ENCODE assay signal across 15 cellular contexts in genomic region chr9:34289159-34289558, GRCh38. TPM values are rescaled to one million over a fixed set of nuclear protein-coding genes. Genes with fewer than 3 reads are reported as not detected.
DNase-seq lines count a peak whose midpoint lies in the region; TF ChIP-seq lines count a peak whose summit lies in the region.
"Had no signal": no experiment of that assay in that cellular context is flagged by ENCODE, and none has a peak within 500 bp of the region (broad histone marks: within the 10 kb centered on the region; RNA-seq: fewer than 3 reads in every experiment).

No MANE protein-coding gene starts in this region.

- H3K27ac Mint-ChIP-seq in activated T-helper 1 cell treated with anti-CD3 and anti-CD28 coated beads, Interleukin-12 subunit alpha, Interleukin-12 subunit beta, Interleukin-2, Interleukin-4 antibody, amounts not matched to agents 30 ng/mL and 10 ng/mL and 1 ng/mL, durations not matched to agents 14 hours and 24 hours and 36 hours, result peak overlapping the region; percentile 9
- no peak overlapping the region for H3K27ac Mint-ChIP-seq in neural progenitor cell
- H3K27ac Mint-ChIP-seq in CD8-positive, alpha-beta memory T cell, result peak overlapping the region in 3 of 8 donors; percentile 8 to 72 (median 38)
- H3K27ac Mint-ChIP-seq: B cell, H9 had no signal

- peaks cover 7% of the 10 kb centered on the region for H4K20me1 ChIP-seq in neural progenitor cell (ENCODE audit: low read depth)
- H4K20me1 ChIP-seq: BLaER1 treated with 17β-estradiol and CSF1 and Interleukin-3, amounts not matched to agents 10 nM and 100 nM had no signal

- no peaks in the 10 kb centered on the region for H3K4me1 Mint-ChIP-seq in activated T-helper 1 cell treated with anti-CD3 and anti-CD28 coated beads, Interleukin-12 subunit alpha, Interleukin-12 subunit beta, Interleukin-2, Interleukin-4 antibody, amounts not matched to agents 30 ng/mL and 10 ng/mL and 1 ng/mL, durations not matched to agents 14 hours and 24 hours and 36 hours (ENCODE audit: low read depth)
- H3K4me1 Mint-ChIP-seq in neural progenitor cell, result no peaks in the 10 kb centered on the region
- H3K4me1 Mint-ChIP-seq in CD8-positive, alpha-beta memory T cell, result no peaks in the 10 kb centered on the region
- H3K4me1 Mint-ChIP-seq: B cell, H9 had no signal

- H3K4me3 Mint-ChIP-seq in activated T-helper 1 cell treated with anti-CD3 and anti-CD28 coated beads, Interleukin-12 subunit alpha, Interleukin-12 subunit beta, Interleukin-2, Interleukin-4 antibody, amounts not matched to agents 30 ng/mL and 10 ng/mL and 1 ng/mL, durations not matched to agents 14 hours and 24 hours and 36 hours, result no peak overlapping the region
- H3K4me3 Mint-ChIP-seq in neural progenitor cell, result no peak overlapping the region
- H3K4me3 Mint-ChIP-seq in CD8-positive, alpha-beta memory T cell, result no peak overlapping the region
- H3K4me3 Mint-ChIP-seq: B cell, H9 had no signal

- no peak overlapping the region for H2AFZ ChIP-seq in neural progenitor cell (replicated peaks)

- DNase-seq in D341Med (ENCODE audit: low spot score) (peak; percentile 36), neural progenitor cell (ENCODE audit: low spot score) (peak; percentile 53), T-helper 9 cell (no peak), HT-29 (ENCODE audit: low spot score) (no peak)
- no peak for DNase-seq in activated T-helper 1 cell treated with anti-CD3 and anti-CD28 coated beads, Interleukin-12 subunit alpha, Interleukin-12 subunit beta, Interleukin-2, Interleukin-4 antibody, amounts not matched to agents 30 ng/mL and 10 ng/mL and 1 ng/mL, durations not matched to agents 14 hours and 24 hours and 36 hours (ENCODE audit: low spot score)
- DNase-seq in CD8-positive, alpha-beta memory T cell, result no peak
- DNase-seq in NK-92 treated with Interleukin-12 subunit alpha and Interleukin-12 subunit beta, amount 100 ng/mL, for 24 hours (lab: John Stamatoyannopoulos, UW), result no peak
- DNase-seq: Caco-2, DMS79 treated with DMSO at 0.1 percent for 48 hours, GF-D8, H9 had no signal

- peaks cover 10% of the 10 kb centered on the region for H3F3A ChIP-seq in neural progenitor cell (ENCODE audit: low read depth)

- intact Hi-C loops in activated T-helper 1 cell treated with anti-CD3 and anti-CD28 coated beads, Interleukin-12 subunit alpha, Interleukin-12 subunit beta, Interleukin-2, Interleukin-4 antibody, amounts not matched to agents 30 ng/mL and 10 ng/mL and 1 ng/mL, durations not matched to agents 14 hours and 24 hours and 36 hours (cut with micrococcal nuclease), result no loop called here

- H3K4me2 ChIP-seq in neural progenitor cell, result peak overlapping the region; percentile 60

- TF ChIP-seq CTCF in neural progenitor cell (IDR thresholded peaks at IDR 0.05), result no peak

- TF ChIP-seq RAD21 in Ishikawa (IDR thresholded peaks at IDR 0.05; ENCODE audit: low read depth), result no peak

- no peaks in the 10 kb centered on the region for H3K79me2 ChIP-seq in neural progenitor cell (ENCODE audit: low read depth)

- no peaks in the 10 kb centered on the region for H3K9me3 Mint-ChIP-seq in activated T-helper 1 cell treated with anti-CD3 and anti-CD28 coated beads, Interleukin-12 subunit alpha, Interleukin-12 subunit beta, Interleukin-2, Interleukin-4 antibody, amounts not matched to agents 30 ng/mL and 10 ng/mL and 1 ng/mL, durations not matched to agents 14 hours and 24 hours and 36 hours
- H3K9me3 Mint-ChIP-seq in neural progenitor cell, result no peaks in the 10 kb centered on the region
- H3K9me3 Mint-ChIP-seq in CD8-positive, alpha-beta memory T cell, result no peaks in the 10 kb centered on the region
- H3K9me3 Mint-ChIP-seq: H9 had no signal

- H3K9me3 ChIP-seq in neural progenitor cell (ENCODE audit: low read depth), result no peaks in the 10 kb centered on the region
- H3K9me3 ChIP-seq in CD8-positive, alpha-beta memory T cell (ENCODE audit: low read length), result no peaks in the 10 kb centered on the region
- H3K9me3 ChIP-seq: BLaER1 treated with 17β-estradiol and CSF1 and Interleukin-3, amounts not matched to agents 10 nM and 100 nM; Caco-2 had no signal

- H3K36me3 ChIP-seq in neural progenitor cell, result no peaks in the 10 kb centered on the region
- H3K36me3 ChIP-seq in CD8-positive, alpha-beta memory T cell (ENCODE audit: insufficient read depth, low read length), result no peaks in the 10 kb centered on the region

- CTCF ChIA-PET in CD8-positive, alpha-beta memory T cell (lab: Charles Lee), result no interaction called here

- H3K27me3 ChIP-seq in neural progenitor cell, result no peaks in the 10 kb centered on the region
- H3K27me3 ChIP-seq in CD8-positive, alpha-beta memory T cell (ENCODE audit: insufficient read depth, low read length, poor library complexity, severe bottlenecking), result no peaks in the 10 kb centered on the region
- H3K27me3 ChIP-seq: BLaER1 treated with 17β-estradiol and CSF1 and Interleukin-3, amounts not matched to agents 10 nM and 100 nM had no signal

- H3K27ac ChIP-seq in neural progenitor cell, result no peak overlapping the region
- H3K27ac ChIP-seq in CD8-positive, alpha-beta memory T cell (ENCODE audit: low read depth, low read length), result no peak overlapping the region
- H3K27ac ChIP-seq: BLaER1 treated with 17β-estradiol and CSF1 and Interleukin-3, amounts not matched to agents 10 nM and 100 nM had no signal

- no peaks in the 10 kb centered on the region for H3K27me3 Mint-ChIP-seq in activated T-helper 1 cell treated with anti-CD3 and anti-CD28 coated beads, Interleukin-12 subunit alpha, Interleukin-12 subunit beta, Interleukin-2, Interleukin-4 antibody, amounts not matched to agents 30 ng/mL and 10 ng/mL and 1 ng/mL, durations not matched to agents 14 hours and 24 hours and 36 hours (ENCODE audit: insufficient read depth)
- H3K27me3 Mint-ChIP-seq in neural progenitor cell (ENCODE audit: insufficient read depth, low read depth), result no peaks in the 10 kb centered on the region
- H3K27me3 Mint-ChIP-seq in CD8-positive, alpha-beta memory T cell, result no peaks in the 10 kb centered on the region
- H3K27me3 Mint-ChIP-seq: B cell had no signal

- POLR2A ChIA-PET in CD8-positive, alpha-beta memory T cell (lab: Charles Lee), result no interaction called here

- H3K4me1 ChIP-seq in neural progenitor cell, result peaks cover 23% of the 10 kb centered on the region
- no peaks in the 10 kb centered on the region for H3K4me1 ChIP-seq in CD8-positive, alpha-beta memory T cell (ENCODE audit: insufficient read depth, low read length)
- H3K4me1 ChIP-seq: Caco-2 had no signal

- no peak for TF ChIP-seq EP300 in Ishikawa (IDR thresholded peaks at IDR 0.05; ENCODE audit: borderline replicate concordance)

- H3K36me3 Mint-ChIP-seq in activated T-helper 1 cell treated with anti-CD3 and anti-CD28 coated beads, Interleukin-12 subunit alpha, Interleukin-12 subunit beta, Interleukin-2, Interleukin-4 antibody, amounts not matched to agents 30 ng/mL and 10 ng/mL and 1 ng/mL, durations not matched to agents 14 hours and 24 hours and 36 hours (ENCODE audit: low read depth), result peaks cover 10% of the 10 kb centered on the region
- peaks cover 17% of the 10 kb centered on the region for H3K36me3 Mint-ChIP-seq in neural progenitor cell
- no peaks in the 10 kb centered on the region for H3K36me3 Mint-ChIP-seq in CD8-positive, alpha-beta memory T cell

- H3K9ac ChIP-seq in neural progenitor cell, result no peak overlapping the region
- H3K9ac ChIP-seq: BLaER1 treated with 17β-estradiol and CSF1 and Interleukin-3, amounts not matched to agents 10 nM and 100 nM had no signal

- no peak overlapping the region for H3K4me3 ChIP-seq in neural progenitor cell
- H3K4me3 ChIP-seq in CD8-positive, alpha-beta memory T cell (ENCODE audit: low read length), result no peak overlapping the region
- H3K4me3 ChIP-seq: BLaER1 treated with 17β-estradiol and CSF1 and Interleukin-3, amounts not matched to agents 10 nM and 100 nM; K562 had no signal

TF ChIP-seq in Ishikawa, 13 proteins besides CTCF, POLR2A, EP300 and RAD21 (continues in another document):
- TF ChIP-seq, protein P1, sequence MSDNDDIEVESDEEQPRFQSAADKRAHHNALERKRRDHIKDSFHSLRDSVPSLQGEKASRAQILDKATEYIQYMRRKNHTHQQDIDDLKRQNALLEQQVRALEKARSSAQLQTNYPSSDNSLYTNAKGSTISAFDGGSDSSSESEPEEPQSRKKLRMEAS (IDR thresholded peaks at IDR 0.05), result no peak
- TF ChIP-seq NFIC (IDR thresholded peaks at IDR 0.05), result no peak
- TF ChIP-seq TEAD4 (IDR thresholded peaks at IDR 0.05), result no peak
- no peak for TF ChIP-seq CREB1 (IDR thresholded peaks at IDR 0.05; ENCODE audit: low read depth)

RNA-seq across cellular contexts. Expression of gene KIF24, which starts 39.9 kb away (rescaled TPM):
- 5.8 and 6.1 TPM in 2 replicates for total RNA-seq in activated T-helper 1 cell treated with anti-CD3 and anti-CD28 coated beads, Interleukin-12 subunit alpha, Interleukin-12 subunit beta, Interleukin-2, Interleukin-4 antibody, amounts not matched to agents 30 ng/mL and 10 ng/mL and 1 ng/mL, durations not matched to agents 14 hours and 24 hours and 36 hours
- 9.4 and 10.7 TPM in 2 replicates for total RNA-seq in neural progenitor cell (ENCODE audit: low replicate concordance)
- 1 to 10 TPM; 6.0 to 6.7 TPM for total RNA-seq in CD8-positive, alpha-beta memory T cell
- not detected for polyA plus RNA-seq in CD8-positive, alpha-beta memory T cell
- 8.0 and 8.4 TPM in 2 replicates for total RNA-seq in HT-29 (2014; rRNA removed; shearing (Covaris generic))

RNA-seq across cellular contexts. Expression of gene NUDT2, which starts 40.2 kb away (rescaled TPM):
- 31.0 TPM in 2 replicates for total RNA-seq in activated T-helper 1 cell treated with anti-CD3 and anti-CD28 coated beads, Interleukin-12 subunit alpha, Interleukin-12 subunit beta, Interleukin-2, Interleukin-4 antibody, amounts not matched to agents 30 ng/mL and 10 ng/mL and 1 ng/mL, durations not matched to agents 14 hours and 24 hours and 36 hours
- 23.4 and 33.1 TPM in 2 replicates for total RNA-seq in neural progenitor cell (ENCODE audit: low replicate concordance)
- 10 to 100 TPM; 27.9 to 30.4 TPM for total RNA-seq in CD8-positive, alpha-beta memory T cell
- polyA plus RNA-seq in CD8-positive, alpha-beta memory T cell, result 24.6 TPM
- total RNA-seq in HT-29 (2014; rRNA removed; shearing (Covaris generic)), result 15.9 and 16.4 TPM in 2 replicates

Comparison
In these comparisons a context has a peak if more than half of its experiments do, and no peak if none do; other contexts are left out.
1. DNase-seq: peak in D341Med (single experiment) and neural progenitor cell (single experiment); none in activated T-helper 1 cell treated with anti-CD3 and anti-CD28 coated beads, Interleukin-12 subunit alpha, Interleukin-12 subunit beta, Interleukin-2, Interleukin-4 antibody, amounts not matched to agents 30 ng/mL and 10 ng/mL and 1 ng/mL, durations not matched to agents 14 hours and 24 hours and 36 hours (single experiment), T-helper 9 cell (single experiment), CD8-positive, alpha-beta memory T cell (0 of 5), HT-29 (single experiment) and NK-92 treated with Interleukin-12 subunit alpha and Interleukin-12 subunit beta, amount 100 ng/mL, for 24 hours (single experiment).